Comparison of ENCODE assay signal across 8 cellular contexts in genomic region chr3:157239082-157239704, GRCh38.
DNase-seq lines count a peak whose midpoint lies in the region; ATAC-seq and TF ChIP-seq lines count a peak whose summit lies in the region.

No MANE protein-coding gene starts in this region.

- POLR2A ChIA-PET in RWPE1 (lab: Yijun Ruan, JAX; ENCODE audit: low non-redundant PET) = no interaction called here

- no peak overlapping the region for H3K27ac ChIP-seq in RWPE1

- ATAC-seq in GM21526 (IDR thresholded peaks at IDR 0.05; ENCODE audit: low FRiP score, unreplicated experiment) (peak; percentile 100), Right ventricle myocardium inferior (peak; percentile 91)

- CTCF ChIA-PET in RWPE1 (lab: Yijun Ruan, JAX) = interaction anchor here (0.5 kb wide), 1 partner anchor 320 kb away, joined by 3 read pairs; no protein-coding TSS in a partner anchor

- DNase-seq in ELF-1 (ENCODE audit: low read depth, low spot score) (peak; percentile 67), HT1080 (ENCODE audit: low read depth) (peak; percentile 73), RWPE1 (ENCODE audit: low spot score) (peak; percentile 20), Right ventricle myocardium inferior (ENCODE audit: missing footprints) (no peak), pulmonary artery endothelial cell (ENCODE audit: low read depth, low spot score) (peak; percentile 17), posterior vena cava (ENCODE audit: low spot score) (no peak)
- peak; percentile 53 for DNase-seq in activated gamma-delta T cell treated with anti-CD3 and anti-CD28 coated beads, Interleukin-2, amount 50 U/mL, for 16 hours (ENCODE audit: low read depth)

- TF ChIP-seq CTCF in RWPE1 (conservative IDR thresholded peaks at IDR 0.05; ENCODE audit: low read depth) = peak; percentile 23

- intact Hi-C loops in Right ventricle myocardium inferior (cut with DNase I) (loop anchor here (5.0 kb wide), 1 partner anchor 37 kb away; no protein-coding TSS in a partner anchor), posterior vena cava (cut with DNase I) (no loop called here)

Comparison
In these comparisons a context has a peak if more than half of its experiments do, and no peak if none do; other contexts are left out.
1. DNase-seq: peak in ELF-1 (single experiment), HT1080 (single experiment), RWPE1 (single experiment), activated gamma-delta T cell treated with anti-CD3 and anti-CD28 coated beads, Interleukin-2, amount 50 U/mL, for 16 hours (single experiment) and pulmonary artery endothelial cell (single experiment); none in Right ventricle myocardium inferior (single experiment) and posterior vena cava (single experiment).